Comparison of ENCODE assay signal across 22 cellular contexts in genomic region chr16:5865231-5865630, GRCh38.
"Had no signal": no experiment of that assay in that cellular context is flagged by ENCODE, and none has a peak within 500 bp of the region (broad histone marks: within the 10 kb centered on the region; RNA-seq: fewer than 3 reads in every experiment).

No MANE protein-coding gene starts in this region.

- H3K9me3 Mint-ChIP-seq: activated T-helper 17 cell treated with anti-CD3 and anti-CD28 coated beads, Interleukin-2, amount 50 U/mL, for 72 hours; neural progenitor cell had no signal

- H2AFZ ChIP-seq: neural progenitor cell had no signal

- H3K4me1 ChIP-seq: heart right ventricle, stomach, suprapubic skin, tibial nerve had no signal

- H3K27ac ChIP-seq: heart right ventricle, neural progenitor cell, ovary, stomach, suprapubic skin, tibial nerve, WERI-Rb-1 had no signal

- H3K4me2 ChIP-seq: neural progenitor cell had no signal

- H3K4me3 ChIP-seq: heart right ventricle, lung, neural progenitor cell, ovary, stomach, suprapubic skin, tibial nerve had no signal

- H3K27me3 ChIP-seq: neural progenitor cell, ovary, stomach, suprapubic skin, tibial nerve had no signal

- H3K27ac Mint-ChIP-seq: activated naive CD4-positive, alpha-beta T cell treated with anti-CD3 and anti-CD28 coated beads, Interleukin-2, amount 50 U/mL, for 72 hours; activated T-helper 17 cell treated with anti-CD3 and anti-CD28 coated beads, Interleukin-2, amount 50 U/mL, for 72 hours; naive B cell; neural progenitor cell; stimulated activated memory B cell treated with anti-CD40 and anti-IgM and Interleukin-4, amounts not matched to agents 10 μg/mL and 1 μg/mL and 100 μg/mL, for 72 hours had no signal

- DNase-seq: activated CD4-positive, alpha-beta T cell treated with anti-CD3 and anti-CD28 coated beads for 1 hour; activated T-cell treated with anti-CD3 and anti-CD28 coated beads, Interleukin-2, amount 50 U/mL, for 1 hour; aorta; erythroblast; foreskin fibroblast; heart right ventricle; naive B cell; ovary; small intestine; stomach; T-helper 1 cell; WERI-Rb-1 had no signal

- H3K36me3 ChIP-seq: heart right ventricle, neural progenitor cell, ovary, stomach, suprapubic skin, tibial nerve, WERI-Rb-1 had no signal

- H3K36me3 Mint-ChIP-seq: activated naive CD4-positive, alpha-beta T cell treated with anti-CD3 and anti-CD28 coated beads, Interleukin-2, amount 50 U/mL, for 72 hours; naive B cell; neural progenitor cell; stimulated activated memory B cell treated with anti-CD40 and anti-IgM and Interleukin-4, amounts not matched to agents 10 μg/mL and 1 μg/mL and 100 μg/mL, for 72 hours had no signal

- H3K4me1 Mint-ChIP-seq: activated T-helper 17 cell treated with anti-CD3 and anti-CD28 coated beads, Interleukin-2, amount 50 U/mL, for 72 hours; naive B cell; neural progenitor cell; stimulated activated memory B cell treated with anti-CD40 and anti-IgM and Interleukin-4, amounts not matched to agents 10 μg/mL and 1 μg/mL and 100 μg/mL, for 72 hours had no signal

- H3K4me3 Mint-ChIP-seq: activated T-helper 17 cell treated with anti-CD3 and anti-CD28 coated beads, Interleukin-2, amount 50 U/mL, for 72 hours; naive B cell; neural progenitor cell; stimulated activated memory B cell treated with anti-CD40 and anti-IgM and Interleukin-4, amounts not matched to agents 10 μg/mL and 1 μg/mL and 100 μg/mL, for 72 hours had no signal

- FAIRE-seq: small intestine, TTC549 had no signal

- H3K9me3 ChIP-seq: heart right ventricle, ovary had no signal

- H3K27me3 Mint-ChIP-seq: activated T-helper 17 cell treated with anti-CD3 and anti-CD28 coated beads, Interleukin-2, amount 50 U/mL, for 72 hours; stimulated activated memory B cell treated with anti-CD40 and anti-IgM and Interleukin-4, amounts not matched to agents 10 μg/mL and 1 μg/mL and 100 μg/mL, for 72 hours had no signal

- ATAC-seq: activated naive CD4-positive, alpha-beta T cell treated with anti-CD3 and anti-CD28 coated beads, Interleukin-2, amount 50 U/mL, for 72 hours; activated T-helper 17 cell treated with anti-CD3 and anti-CD28 coated beads, Interleukin-2, amount 50 U/mL, for 72 hours; heart right ventricle; left lobe of liver; sciatic nerve; stimulated activated memory B cell treated with anti-CD40 and anti-IgM and Interleukin-4, amounts not matched to agents 10 μg/mL and 1 μg/mL and 100 μg/mL, for 72 hours had no signal
